Comparison of ENCODE assay signal across 8 cellular contexts in the genomic region with DNA sequence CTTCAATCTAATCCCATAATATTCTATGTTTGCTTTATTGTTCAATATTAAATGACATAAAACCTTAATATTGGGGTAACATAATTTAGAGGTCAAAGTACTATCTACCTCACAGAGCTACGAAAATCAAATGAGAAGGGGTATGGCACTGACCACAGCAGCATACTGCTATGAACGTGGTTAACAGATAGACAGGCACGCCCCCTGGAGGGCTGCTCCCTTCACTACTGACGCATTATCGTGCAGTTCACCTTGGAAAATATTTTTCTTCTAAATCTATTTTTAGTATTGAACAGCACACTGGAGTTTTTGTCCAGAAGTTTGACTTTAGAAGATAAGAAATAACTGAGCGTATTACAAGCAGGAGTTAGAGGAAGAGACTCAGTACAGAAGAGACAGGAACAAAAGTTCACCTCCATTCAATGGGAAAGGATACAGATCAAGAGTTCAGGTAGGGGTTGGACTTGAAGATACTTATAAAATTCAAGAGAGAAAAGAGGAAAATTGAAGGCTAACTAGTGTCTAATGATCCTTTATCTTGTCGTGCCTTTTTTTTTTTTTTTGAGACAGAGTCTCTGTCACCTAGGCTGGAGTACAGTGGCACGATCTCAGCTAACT. TPM values are rescaled to one million over a fixed set of nuclear protein-coding genes. Genes with fewer than 3 reads are reported as not detected.
DNase-seq lines count a peak whose midpoint lies in the region; ATAC-seq and TF ChIP-seq lines count a peak whose summit lies in the region.

No MANE protein-coding gene starts in this region.

- H3K27me3 Mint-ChIP-seq in glutamatergic neuron (ENCODE audit: unreplicated experiment) = no peaks in the 10 kb centered on the region
- no peaks in the 10 kb centered on the region for H3K27me3 Mint-ChIP-seq in progenitor cell of endocrine pancreas

- H3K4me3 Mint-ChIP-seq in glutamatergic neuron (ENCODE audit: unreplicated experiment) = no peak overlapping the region
- H3K4me3 Mint-ChIP-seq in progenitor cell of endocrine pancreas (ENCODE audit: low read depth) = no peak overlapping the region

- TF ChIP-seq CTCF in glutamatergic neuron (IDR thresholded peaks at IDR 0.05; ENCODE audit: partially characterized antibody, unreplicated experiment) (peak; percentile 80), progenitor cell of endocrine pancreas (IDR thresholded peaks at IDR 0.05; ENCODE audit: unreplicated experiment) (peak; percentile 95)

- ATAC-seq in GM18511 (IDR thresholded peaks at IDR 0.05; ENCODE audit: unreplicated experiment) = peak; percentile 85
- ATAC-seq in HG02885 (IDR thresholded peaks at IDR 0.05; ENCODE audit: poor library complexity, unreplicated experiment) = peak; percentile 100

- H3K27ac Mint-ChIP-seq in glutamatergic neuron (ENCODE audit: unreplicated experiment) (no peak overlapping the region), progenitor cell of endocrine pancreas (no peak overlapping the region)

- peak; percentile 43 for DNase-seq in AG20443 (ENCODE audit: low spot score)
- peak; percentile 9 for DNase-seq in NCI-H2081 treated with DMSO at 0.1 percent for 48 hours (lab: John Stamatoyannopoulos, UW)
- peak; percentile 27 for DNase-seq in activated T-cell treated with anti-CD3 and anti-CD28 coated beads, Interleukin-2, amount 50 U/mL, for 1 hour
- DNase-seq in glutamatergic neuron = peak; percentile 82
- peak; percentile 47 for DNase-seq in progenitor cell of endocrine pancreas (ENCODE audit: low spot score, unreplicated experiment)
- no peak for DNase-seq in DMS79 (lab: John Stamatoyannopoulos, UW)

- H3K4me1 Mint-ChIP-seq in glutamatergic neuron (ENCODE audit: low read depth, unreplicated experiment) = no peaks in the 10 kb centered on the region
- H3K4me1 Mint-ChIP-seq in progenitor cell of endocrine pancreas (ENCODE audit: low read depth) = no peaks in the 10 kb centered on the region

- H3K36me3 Mint-ChIP-seq in glutamatergic neuron (ENCODE audit: unreplicated experiment) = no peaks in the 10 kb centered on the region
- peaks cover 14% of the 10 kb centered on the region for H3K36me3 Mint-ChIP-seq in progenitor cell of endocrine pancreas (ENCODE audit: insufficient read depth)

- H3K9me3 Mint-ChIP-seq in glutamatergic neuron (ENCODE audit: unreplicated experiment) (no peaks in the 10 kb centered on the region), progenitor cell of endocrine pancreas (ENCODE audit: low read depth) (no peaks in the 10 kb centered on the region)

RNA-seq across cellular contexts. Expression of gene MAP9, which starts 22.7 kb away (rescaled TPM):
- 8.1 TPM for total RNA-seq in glutamatergic neuron (ENCODE audit: unreplicated experiment)
- 33.2 and 34.2 TPM in 2 replicates for total RNA-seq in progenitor cell of endocrine pancreas
